13 cellular contexts compared by ENCODE assay signal in genomic region chr10:13585943-13586342, GRCh38. TPM values are rescaled to one million over a fixed set of nuclear protein-coding genes. Genes with fewer than 3 reads are reported as not detected.
A peak's percentile ranks its signal among the peaks of the same experiment; 100 is the strongest.
DNase-seq lines count a peak whose midpoint lies in the region; ATAC-seq and TF ChIP-seq lines count a peak whose summit lies in the region.
"Had no signal": no experiment of that assay in that cellular context is flagged by ENCODE, and none has a peak within 500 bp of the region (broad histone marks: within the 10 kb centered on the region; RNA-seq: fewer than 3 reads in every experiment).

No MANE protein-coding gene starts in this region.

- peaks cover 15% of the 10 kb centered on the region for H3K27me3 ChIP-seq in CD4-positive, alpha-beta T cell (ENCODE audit: control insufficient read depth, insufficient read depth, low read length)
- H3K27me3 ChIP-seq in KMS-11 (ENCODE audit: insufficient read depth, low read depth): no peaks in the 10 kb centered on the region
- no peaks in the 10 kb centered on the region for H3K27me3 ChIP-seq in naive thymus-derived CD4-positive, alpha-beta T cell (ENCODE audit: control insufficient read depth in 2 of 2, insufficient read depth in 2 of 2, low read length in 2 of 2)
- H3K27me3 ChIP-seq: ascending aorta had no signal

- H3K27me3 Mint-ChIP-seq in CD4-positive, alpha-beta T cell: peaks cover 40% of the 10 kb centered on the region
- H3K27me3 Mint-ChIP-seq in activated T-helper 1 cell treated with anti-CD3 and anti-CD28 coated beads, Interleukin-12 subunit alpha, Interleukin-12 subunit beta, Interleukin-2, Interleukin-4 antibody, amounts not matched to agents 30 ng/mL and 10 ng/mL and 1 ng/mL, durations not matched to agents 14 hours and 24 hours and 36 hours (ENCODE audit: insufficient read depth): peaks cover 12% of the 10 kb centered on the region
- peaks cover 9 to 33% (median 19%) of the 10 kb centered on the region in 5 donors for H3K27me3 Mint-ChIP-seq in naive thymus-derived CD4-positive, alpha-beta T cell

- no peak for TF ChIP-seq CTCF in CD4-positive, alpha-beta T cell (IDR thresholded peaks at IDR 0.05)
- TF ChIP-seq CTCF in KMS-11 (conservative IDR thresholded peaks at IDR 0.05; ENCODE audit: low read depth, low read length) (no peak), GM20000 (IDR thresholded peaks at IDR 0.05; ENCODE audit: extremely low read depth, missing control alignments) (no peak)

- H2AFZ ChIP-seq in KMS-11 (ENCODE audit: low read depth): peak overlapping the region; percentile 84

- H3K4me3 Mint-ChIP-seq in CD4-positive, alpha-beta T cell: peak overlapping the region; percentile 99
- peak overlapping the region; percentile 100 for H3K4me3 Mint-ChIP-seq in activated T-helper 1 cell treated with anti-CD3 and anti-CD28 coated beads, Interleukin-12 subunit alpha, Interleukin-12 subunit beta, Interleukin-2, Interleukin-4 antibody, amounts not matched to agents 30 ng/mL and 10 ng/mL and 1 ng/mL, durations not matched to agents 14 hours and 24 hours and 36 hours
- peak overlapping the region in 4 of 10 donors; percentile 49 to 100 (median 73) for H3K4me3 Mint-ChIP-seq in naive thymus-derived CD4-positive, alpha-beta T cell

- peaks cover 39% of the 10 kb centered on the region for H3K4me1 Mint-ChIP-seq in CD4-positive, alpha-beta T cell (ENCODE audit: low read depth)
- H3K4me1 Mint-ChIP-seq in activated T-helper 1 cell treated with anti-CD3 and anti-CD28 coated beads, Interleukin-12 subunit alpha, Interleukin-12 subunit beta, Interleukin-2, Interleukin-4 antibody, amounts not matched to agents 30 ng/mL and 10 ng/mL and 1 ng/mL, durations not matched to agents 14 hours and 24 hours and 36 hours (ENCODE audit: low read depth): peaks cover 16% of the 10 kb centered on the region
- H3K4me1 Mint-ChIP-seq in naive thymus-derived CD4-positive, alpha-beta T cell: peaks cover 15 to 43% (median 39%) of the 10 kb centered on the region in 7 donors

- no peaks in the 10 kb centered on the region for H3K9me3 Mint-ChIP-seq in CD4-positive, alpha-beta T cell
- H3K9me3 Mint-ChIP-seq in activated T-helper 1 cell treated with anti-CD3 and anti-CD28 coated beads, Interleukin-12 subunit alpha, Interleukin-12 subunit beta, Interleukin-2, Interleukin-4 antibody, amounts not matched to agents 30 ng/mL and 10 ng/mL and 1 ng/mL, durations not matched to agents 14 hours and 24 hours and 36 hours: no peaks in the 10 kb centered on the region
- H3K9me3 Mint-ChIP-seq in naive thymus-derived CD4-positive, alpha-beta T cell: no peaks in the 10 kb centered on the region
- H3K9me3 Mint-ChIP-seq: GM23338; T-helper 2 cell treated with Interferon-gamma antibody and Interleukin-4, amounts not matched to agents 5 μg/mL and 100 μg/mL, for 36 hours had no signal

- H3K4me3 ChIP-seq in KMS-11 (IDR thresholded peaks at IDR 0.05; ENCODE audit: insufficient read depth, low read depth, low read length): no peak overlapping the region
- H3K4me3 ChIP-seq in naive thymus-derived CD4-positive, alpha-beta T cell (ENCODE audit: low read length): peak overlapping the region; percentile 2

- H3K4me2 ChIP-seq in KMS-11: peak overlapping the region; percentile 86

- intact Hi-C loops in CD4-positive, alpha-beta T cell (cut with DNase I, micrococcal nuclease): loop anchor here (1.0 to 10.0 kb wide), 12 partner anchors 191 to 1786 kb away; partner anchors contain the start of genes MCM10 (in 2 of the 2), CDNF (in 1 of the 2), FAM171A1 (in 1 of the 2) and HSPA14 (in 1 of the 2)
- intact Hi-C loops in activated T-helper 1 cell treated with anti-CD3 and anti-CD28 coated beads, Interleukin-12 subunit alpha, Interleukin-12 subunit beta, Interleukin-2, Interleukin-4 antibody, amounts not matched to agents 30 ng/mL and 10 ng/mL and 1 ng/mL, durations not matched to agents 14 hours and 24 hours and 36 hours (cut with micrococcal nuclease): loop anchor here (1.0 to 2.0 kb wide), 7 partner anchors 192 to 1293 kb away; partner anchors contain the start of genes SEPHS1 and SUV39H2
- intact Hi-C loops in naive thymus-derived CD4-positive, alpha-beta T cell (cut with micrococcal nuclease): loop anchor here (1.0 to 10.0 kb wide), 17 partner anchors 57 to 1389 kb away; partner anchors contain the start of genes CDNF (in 2 of the 2), DCLRE1C (in 2 of the 2), HSPA14 (in 2 of the 2) and MSANTD7 (in 2 of the 2)

- POLR2A ChIA-PET in CD4-positive, alpha-beta T cell (lab: Charles Lee): interaction anchor here (1.5 kb wide), 1 partner anchor 1252 kb away, joined by 7 read pairs; the partner anchor contains the start of genes CDNF, HSPA14 and MSANTD7
- POLR2A ChIA-PET in naive thymus-derived CD4-positive, alpha-beta T cell (lab: Charles Lee): interaction anchor here (0.6 to 1.6 kb wide), 3 partner anchors 283 to 1102 kb away, joined by 3 to 5 read pairs (median 3); partner anchors contain the start of gene PHYH

- CTCF ChIA-PET in CD4-positive, alpha-beta T cell (lab: Charles Lee): interaction anchor here (1.4 to 1.9 kb wide), 4 partner anchors 12 to 598 kb away, joined by 4 to 8 read pairs (median 6); partner anchors contain the start of gene MCM10
- CTCF ChIA-PET in naive thymus-derived CD4-positive, alpha-beta T cell (lab: Charles Lee): interaction anchor here (1.6 kb wide), 1 partner anchor 20 kb away, joined by 4 read pairs; no protein-coding TSS in a partner anchor

- H3K27ac Mint-ChIP-seq in CD4-positive, alpha-beta T cell: peak overlapping the region; percentile 85
- H3K27ac Mint-ChIP-seq in activated T-helper 1 cell treated with anti-CD3 and anti-CD28 coated beads, Interleukin-12 subunit alpha, Interleukin-12 subunit beta, Interleukin-2, Interleukin-4 antibody, amounts not matched to agents 30 ng/mL and 10 ng/mL and 1 ng/mL, durations not matched to agents 14 hours and 24 hours and 36 hours: no peak overlapping the region
- peak overlapping the region in 2 of 9 donors; percentile 92 to 99 for H3K27ac Mint-ChIP-seq in naive thymus-derived CD4-positive, alpha-beta T cell
- H3K27ac Mint-ChIP-seq: GM23338 had no signal

- DNase-seq in CD4-positive, alpha-beta T cell: no peak
- no peak for DNase-seq in activated T-helper 1 cell treated with anti-CD3 and anti-CD28 coated beads, Interleukin-12 subunit alpha, Interleukin-12 subunit beta, Interleukin-2, Interleukin-4 antibody, amounts not matched to agents 30 ng/mL and 10 ng/mL and 1 ng/mL, durations not matched to agents 14 hours and 24 hours and 36 hours (ENCODE audit: low spot score)
- DNase-seq in naive thymus-derived CD4-positive, alpha-beta T cell: no peak
- no peak for DNase-seq in activated CD8-positive, alpha-beta memory T cell treated with anti-CD3 and anti-CD28 coated beads for 24 hours
- DNase-seq in AG08396 (ENCODE audit: low spot score): no peak
- no peak for DNase-seq in GM20000 (ENCODE audit: low spot score)
- no peak for DNase-seq in activated CD4-positive, alpha-beta T cell treated with anti-CD3 and anti-CD28 coated beads, Interleukin-2, amount 50 U/mL, for 4 hours

- ATAC-seq in CD4-positive, alpha-beta T cell (ENCODE audit: poor library complexity): no peak
- no peak for ATAC-seq in naive thymus-derived CD4-positive, alpha-beta T cell

- no peaks in the 10 kb centered on the region for H4K20me1 ChIP-seq in KMS-11 (ENCODE audit: insufficient read depth)

- peaks cover 19% of the 10 kb centered on the region for H3K4me1 ChIP-seq in KMS-11 (ENCODE audit: low read depth, poor library complexity, severe bottlenecking)
- H3K4me1 ChIP-seq in naive thymus-derived CD4-positive, alpha-beta T cell (ENCODE audit: control insufficient read depth in 2 of 2, insufficient read depth in 2 of 2, low read length in 2 of 2): peaks cover 8 to 13% of the 10 kb centered on the region in 2 donors

- H3K27ac ChIP-seq in CD4-positive, alpha-beta T cell (ENCODE audit: low read depth, low read length): no peak overlapping the region
- H3K27ac ChIP-seq in KMS-11: no peak overlapping the region
- H3K27ac ChIP-seq in naive thymus-derived CD4-positive, alpha-beta T cell (ENCODE audit: low read depth, low read length): no peak overlapping the region
- H3K27ac ChIP-seq: SK-N-MC had no signal

- peaks cover 25% of the 10 kb centered on the region for H3K79me2 ChIP-seq in KMS-11 (ENCODE audit: insufficient read depth, low read depth)

- no peak overlapping the region for H3K9ac ChIP-seq in KMS-11

- no peaks in the 10 kb centered on the region for H3K9me3 ChIP-seq in CD4-positive, alpha-beta T cell (ENCODE audit: control insufficient read depth, low read length)
- H3K9me3 ChIP-seq in naive thymus-derived CD4-positive, alpha-beta T cell (ENCODE audit: control insufficient read depth in 2 of 3, low read length in 3 of 3): no peaks in the 10 kb centered on the region
- H3K9me3 ChIP-seq: ascending aorta, transverse colon had no signal

- H3K36me3 ChIP-seq in KMS-11 (ENCODE audit: insufficient read depth): no peaks in the 10 kb centered on the region
- H3K36me3 ChIP-seq in naive thymus-derived CD4-positive, alpha-beta T cell (ENCODE audit: control insufficient read depth in 2 of 3, insufficient read depth in 3 of 3, low read length in 3 of 3): peaks cover 0 to 5% (median 0%) of the 10 kb centered on the region in 3 experiments
- H3K36me3 ChIP-seq: ascending aorta, transverse colon had no signal

- peaks cover 18% of the 10 kb centered on the region for H3K36me3 Mint-ChIP-seq in CD4-positive, alpha-beta T cell (ENCODE audit: low read depth)
- H3K36me3 Mint-ChIP-seq in activated T-helper 1 cell treated with anti-CD3 and anti-CD28 coated beads, Interleukin-12 subunit alpha, Interleukin-12 subunit beta, Interleukin-2, Interleukin-4 antibody, amounts not matched to agents 30 ng/mL and 10 ng/mL and 1 ng/mL, durations not matched to agents 14 hours and 24 hours and 36 hours (ENCODE audit: low read depth): peaks cover 5% of the 10 kb centered on the region
- peaks cover 3 to 13% (median 3%) of the 10 kb centered on the region in 5 donors for H3K36me3 Mint-ChIP-seq in naive thymus-derived CD4-positive, alpha-beta T cell

RNA-seq across cellular contexts. Expression of gene PRPF18, which starts 0.8 kb away (rescaled TPM):
- 10 to 100 TPM; 20.7 to 22.7 TPM for total RNA-seq in CD4-positive, alpha-beta T cell
- total RNA-seq in activated T-helper 1 cell treated with anti-CD3 and anti-CD28 coated beads, Interleukin-12 subunit alpha, Interleukin-12 subunit beta, Interleukin-2, Interleukin-4 antibody, amounts not matched to agents 30 ng/mL and 10 ng/mL and 1 ng/mL, durations not matched to agents 14 hours and 24 hours and 36 hours: 24.8 and 25.6 TPM in 2 replicates
- 10 to 100 TPM; 20.2 to 30.0 (median 27.0) TPM for total RNA-seq in naive thymus-derived CD4-positive, alpha-beta T cell
- 10 to 100 TPM; 41.0 to 42.8 TPM for polyA plus RNA-seq in naive thymus-derived CD4-positive, alpha-beta T cell

RNA-seq across cellular contexts. Expression of gene BEND7, which starts 57.1 kb away (rescaled TPM):
- total RNA-seq in CD4-positive, alpha-beta T cell: not detected
- total RNA-seq in activated T-helper 1 cell treated with anti-CD3 and anti-CD28 coated beads, Interleukin-12 subunit alpha, Interleukin-12 subunit beta, Interleukin-2, Interleukin-4 antibody, amounts not matched to agents 30 ng/mL and 10 ng/mL and 1 ng/mL, durations not matched to agents 14 hours and 24 hours and 36 hours: not detected in 2 replicates
- total RNA-seq in naive thymus-derived CD4-positive, alpha-beta T cell: under 1 TPM in 1 of 5 experiments, not detected in 4; 0.17 TPM
- not detected for polyA plus RNA-seq in naive thymus-derived CD4-positive, alpha-beta T cell
